ENCODE assay signal across 10 cellular contexts in genomic region chr18:9106800-9107574, GRCh38. TPM values are rescaled to one million over a fixed set of nuclear protein-coding genes. Genes with fewer than 3 reads are reported as not detected.
DNase-seq lines count a peak whose midpoint lies in the region; ATAC-seq and TF ChIP-seq lines count a peak whose summit lies in the region.
"Had no signal": no experiment of that assay in that cellular context is flagged by ENCODE, and none has a peak within 500 bp of the region (broad histone marks: within the 10 kb centered on the region; RNA-seq: fewer than 3 reads in every experiment).

No MANE protein-coding gene starts in this region.

- peak overlapping the region; percentile 51 for H3K4me3 Mint-ChIP-seq in HFFc6
- peak overlapping the region; percentile 61 to 98 (median 92) for H3K4me3 Mint-ChIP-seq in naive thymus-derived CD8-positive, alpha-beta T cell

- DNase-seq in HFFc6 = no peak
- DNase-seq in amniotic epithelial cell (ENCODE audit: low read depth) = peak; percentile 46
- DNase-seq in naive thymus-derived CD8-positive, alpha-beta T cell = no peak
- DNase-seq in activated gamma-delta T cell treated with Interleukin-2 at 50 U/mL for 16 hours = no peak
- DNase-seq in A172 (ENCODE audit: low spot score) = no peak
- DNase-seq: cortex of kidney, left colon had no signal

- H3K27me3 Mint-ChIP-seq in HFFc6 (ENCODE audit: insufficient read depth) = no peaks in the 10 kb centered on the region
- no peaks in the 10 kb centered on the region for H3K27me3 Mint-ChIP-seq in naive thymus-derived CD8-positive, alpha-beta T cell

- ATAC-seq in naive thymus-derived CD8-positive, alpha-beta T cell = no peak
- ATAC-seq in GM19397 (IDR thresholded peaks at IDR 0.05; ENCODE audit: unreplicated experiment) = no peak
- ATAC-seq in HG02840 (IDR thresholded peaks at IDR 0.05; ENCODE audit: low FRiP score, unreplicated experiment) = no peak
- ATAC-seq: left colon had no signal

- peaks cover 43% of the 10 kb centered on the region for H3K36me3 ChIP-seq in BLaER1

- peaks cover 42% of the 10 kb centered on the region for H3K4me1 ChIP-seq in BLaER1

- peaks cover 30% of the 10 kb centered on the region for H3K36me3 Mint-ChIP-seq in HFFc6 (ENCODE audit: low read depth)
- peaks cover 0 to 36% (median 0%) of the 10 kb centered on the region in 3 donors for H3K36me3 Mint-ChIP-seq in naive thymus-derived CD8-positive, alpha-beta T cell

- no peak overlapping the region for H3K4me3 ChIP-seq in BLaER1

- peak overlapping the region; percentile 66 for H3K27ac Mint-ChIP-seq in HFFc6
- H3K27ac Mint-ChIP-seq in naive thymus-derived CD8-positive, alpha-beta T cell = peak overlapping the region; percentile 0 to 100 (median 84)

- H4K20me1 ChIP-seq in BLaER1 = peaks cover 89% of the 10 kb centered on the region

- no peaks in the 10 kb centered on the region for H3K27me3 ChIP-seq in BLaER1

- peak overlapping the region; percentile 97 for H3K4me2 ChIP-seq in BLaER1

- H3K27ac ChIP-seq in BLaER1 = no peak overlapping the region

- POLR2A ChIA-PET in naive thymus-derived CD8-positive, alpha-beta T cell (lab: Charles Lee) = interaction anchor here (0.9 to 13.6 kb wide), 4 partner anchors 10 to 30 kb away, joined by 4 to 254 read pairs (median 148); partner anchors contain the start of gene ANKRD12

- no peak for TF ChIP-seq CTCF in HFFc6 (IDR thresholded peaks at IDR 0.05)

- H3K4me1 Mint-ChIP-seq in HFFc6 (ENCODE audit: low read depth) = peaks cover 76% of the 10 kb centered on the region
- peaks cover 49 to 87% (median 84%) of the 10 kb centered on the region in 4 donors for H3K4me1 Mint-ChIP-seq in naive thymus-derived CD8-positive, alpha-beta T cell

- H3K9me3 Mint-ChIP-seq in HFFc6 = no peaks in the 10 kb centered on the region
- no peaks in the 10 kb centered on the region for H3K9me3 Mint-ChIP-seq in naive thymus-derived CD8-positive, alpha-beta T cell

- H3K9me3 ChIP-seq in BLaER1 = no peaks in the 10 kb centered on the region

- H3K9ac ChIP-seq in BLaER1 = no peak overlapping the region

RNA-seq across cellular contexts. Expression of gene NDUFV2, which starts 4.5 kb away (rescaled TPM):
- total RNA-seq in HFFc6 (2021; fragmentation: NEBNext Ultra II Directional; extraction: Animal tissue kit (Norgen Biotek cat#: 25700)) = 100 to 1,000 TPM; 157 to 198 (median 184) TPM
- total RNA-seq in naive thymus-derived CD8-positive, alpha-beta T cell = 100 to 1,000 TPM; 149 to 166 TPM
- polyA plus RNA-seq in naive thymus-derived CD8-positive, alpha-beta T cell = 100 to 1,000 TPM; 106 to 155 (median 128) TPM
- total RNA-seq in A172 (2014; rRNA removed; shearing (Covaris generic)) = 244 and 300 TPM in 2 replicates

RNA-seq across cellular contexts. Expression of gene ANKRD12, which starts 29.6 kb away (rescaled TPM):
- 10 to 100 TPM; 26.5 to 31.3 (median 29.8) TPM for total RNA-seq in HFFc6 (2021; fragmentation: NEBNext Ultra II Directional; extraction: Animal tissue kit (Norgen Biotek cat#: 25700))
- total RNA-seq in naive thymus-derived CD8-positive, alpha-beta T cell = 100 to 1,000 TPM; 198 to 212 TPM
- polyA plus RNA-seq in naive thymus-derived CD8-positive, alpha-beta T cell = 10 to 100 TPM; 15.7 to 70.4 (median 26.3) TPM
- 12.5 and 24.1 TPM in 2 replicates for total RNA-seq in A172 (2014; rRNA removed; shearing (Covaris generic))
